In the genomic region with DNA sequence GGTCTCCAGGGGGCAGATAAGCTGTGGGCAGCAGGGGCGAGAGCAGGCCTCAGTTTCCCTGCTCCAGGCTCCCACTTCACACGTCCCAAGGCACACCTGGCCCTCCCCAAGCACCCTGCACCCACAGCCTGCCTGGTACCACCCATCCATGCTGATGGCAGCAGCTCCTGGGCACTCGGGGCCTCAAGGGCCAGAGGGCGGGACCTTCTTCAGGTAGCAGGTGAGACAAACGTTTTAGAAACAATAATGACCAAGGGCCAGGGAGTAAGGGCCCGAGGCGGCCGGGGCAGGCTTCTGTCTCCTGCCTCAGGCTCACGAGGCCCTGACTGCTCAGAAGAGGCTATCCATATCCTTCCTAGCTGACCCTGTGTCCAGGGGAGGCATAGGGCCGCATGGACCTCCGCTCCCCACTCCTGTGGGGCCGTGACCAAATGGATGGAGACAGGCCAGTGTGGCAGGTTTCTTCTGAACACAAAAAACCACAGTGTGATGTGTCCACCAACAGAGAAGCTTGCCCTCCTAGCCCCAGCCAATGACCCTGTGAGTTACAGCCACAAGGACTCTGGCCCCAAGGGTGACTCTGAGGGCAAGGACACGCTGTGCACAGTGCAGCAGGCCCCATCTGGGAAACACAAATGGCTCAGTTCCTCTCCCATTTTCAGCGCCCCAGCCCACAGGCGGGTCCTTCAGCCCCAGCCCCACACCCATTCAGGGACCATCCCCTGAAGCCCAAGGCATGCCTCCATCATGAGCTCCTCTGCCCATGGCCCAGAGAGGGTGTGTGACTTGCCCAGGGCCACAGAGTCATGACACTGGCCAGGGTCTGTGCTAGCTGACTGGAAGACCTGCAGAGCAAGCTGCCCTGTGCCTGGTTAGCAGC, we compare ENCODE assay signal across 1 cellular context.
TF ChIP-seq lines count a peak whose summit lies in the region.

No MANE protein-coding gene starts in this region.

TF ChIP-seq in WTC11, 78 proteins besides CTCF, POLR2A, EP300 and RAD21 (continued from another document):
- TF ChIP-seq, protein P1, sequence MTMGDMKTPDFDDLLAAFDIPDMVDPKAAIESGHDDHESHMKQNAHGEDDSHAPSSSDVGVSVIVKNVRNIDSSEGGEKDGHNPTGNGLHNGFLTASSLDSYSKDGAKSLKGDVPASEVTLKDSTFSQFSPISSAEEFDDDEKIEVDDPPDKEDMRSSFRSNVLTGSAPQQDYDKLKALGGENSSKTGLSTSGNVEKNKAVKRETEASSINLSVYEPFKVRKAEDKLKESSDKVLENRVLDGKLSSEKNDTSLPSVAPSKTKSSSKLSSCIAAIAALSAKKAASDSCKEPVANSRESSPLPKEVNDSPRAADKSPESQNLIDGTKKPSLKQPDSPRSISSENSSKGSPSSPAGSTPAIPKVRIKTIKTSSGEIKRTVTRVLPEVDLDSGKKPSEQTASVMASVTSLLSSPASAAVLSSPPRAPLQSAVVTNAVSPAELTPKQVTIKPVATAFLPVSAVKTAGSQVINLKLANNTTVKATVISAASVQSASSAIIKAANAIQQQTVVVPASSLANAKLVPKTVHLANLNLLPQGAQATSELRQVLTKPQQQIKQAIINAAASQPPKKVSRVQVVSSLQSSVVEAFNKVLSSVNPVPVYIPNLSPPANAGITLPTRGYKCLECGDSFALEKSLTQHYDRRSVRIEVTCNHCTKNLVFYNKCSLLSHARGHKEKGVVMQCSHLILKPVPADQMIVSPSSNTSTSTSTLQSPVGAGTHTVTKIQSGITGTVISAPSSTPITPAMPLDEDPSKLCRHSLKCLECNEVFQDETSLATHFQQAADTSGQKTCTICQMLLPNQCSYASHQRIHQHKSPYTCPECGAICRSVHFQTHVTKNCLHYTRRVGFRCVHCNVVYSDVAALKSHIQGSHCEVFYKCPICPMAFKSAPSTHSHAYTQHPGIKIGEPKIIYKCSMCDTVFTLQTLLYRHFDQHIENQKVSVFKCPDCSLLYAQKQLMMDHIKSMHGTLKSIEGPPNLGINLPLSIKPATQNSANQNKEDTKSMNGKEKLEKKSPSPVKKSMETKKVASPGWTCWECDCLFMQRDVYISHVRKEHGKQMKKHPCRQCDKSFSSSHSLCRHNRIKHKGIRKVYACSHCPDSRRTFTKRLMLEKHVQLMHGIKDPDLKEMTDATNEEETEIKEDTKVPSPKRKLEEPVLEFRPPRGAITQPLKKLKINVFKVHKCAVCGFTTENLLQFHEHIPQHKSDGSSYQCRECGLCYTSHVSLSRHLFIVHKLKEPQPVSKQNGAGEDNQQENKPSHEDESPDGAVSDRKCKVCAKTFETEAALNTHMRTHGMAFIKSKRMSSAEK (CRISPR knock-in tag; IDR thresholded peaks at IDR 0.05; ENCODE audit: borderline replicate concordance): no peak
TF ChIP-seq in WTC11: peak in this region for 0.
